ENCODE assay signal across 7 cellular contexts in genomic region chrY:3060671-3061070, GRCh38.
A peak's percentile ranks its signal among the peaks of the same experiment; 100 is the strongest.
DNase-seq lines count a peak whose midpoint lies in the region; FAIRE-seq and TF ChIP-seq lines count a peak whose summit lies in the region.
"Not testable (repeated sequence)": the region's sequence is repeated elsewhere in the genome, so short reads cannot be mapped to it uniquely, and the experiment has no call there.

No MANE protein-coding gene starts in this region.

- intact Hi-C loops in endothelial cell of umbilical vein (cut with micrococcal nuclease): not testable (repeated sequence)

- H2AFZ ChIP-seq in endothelial cell of umbilical vein (ENCODE audit: low read depth, low read length): not testable (repeated sequence)

- in situ Hi-C loops in KBM-7 (cut with MboI; ENCODE audit: low pct_unique_long_range_greater_than_20kb, low sequenced_read_pairs): not testable (repeated sequence)

- not testable (repeated sequence) for H3K23ac ChIP-seq in mesendoderm (ENCODE audit: low read length)

- not testable (repeated sequence) for H3K4ac ChIP-seq in mesendoderm (ENCODE audit: low read depth, low read length)

- H4K20me1 ChIP-seq in endothelial cell of umbilical vein (replicated peaks; ENCODE audit: control insufficient read depth, extremely low read depth, insufficient read depth, low read length): not testable (repeated sequence)

- no CpG with 5 or more reads among the region's 1 CpG for WGBS in mesendoderm (ENCODE audit: extremely low coverage, insufficient coverage, low lambda C conversion rate)

- not testable (repeated sequence) for H3K79me1 ChIP-seq in mesendoderm (ENCODE audit: low read length)

- POLR2A ChIA-PET in endothelial cell of umbilical vein (lab: Charles Lee): not testable (repeated sequence)

- not testable (repeated sequence) for H3K9me3 ChIP-seq in endothelial cell of umbilical vein (replicated peaks; ENCODE audit: control insufficient read depth, insufficient read depth, low read length)

- not testable (repeated sequence) for H3K27ac ChIP-seq in VCaP; endothelial cell of umbilical vein (ENCODE audit: insufficient read depth, low read depth, low read length); mesendoderm (ENCODE audit: low read depth, low read length)

- not testable (repeated sequence) for H4K5ac ChIP-seq in mesendoderm (ENCODE audit: low read length)

- not testable (repeated sequence) for H3K4me2 ChIP-seq in endothelial cell of umbilical vein (ENCODE audit: insufficient read depth, low read length); mesendoderm (ENCODE audit: low read length)

- TF ChIP-seq CTCF in D721Med (IDR thresholded peaks at IDR 0.05; ENCODE audit: insufficient read depth, missing control alignments) (peak; percentile 9), VCaP (conservative IDR thresholded peaks at IDR 0.05) (peak; percentile 32)
- not testable (repeated sequence) for TF ChIP-seq CTCF in endothelial cell of umbilical vein (IDR thresholded peaks at IDR 0.05; ENCODE audit: extremely low read depth in 1 of 2, insufficient read depth in 1 of 2, low read depth in 1 of 2, low read length in 2 of 2)

- not testable (repeated sequence) for H3K4me3 ChIP-seq in endothelial cell of umbilical vein (replicated peaks in 1 of 3; ENCODE audit: insufficient read depth in 1 of 3, low read depth in 1 of 3, low read length in 3 of 3); mesendoderm (ENCODE audit: low read length)

- DNase-seq in D721Med (ENCODE audit: insufficient read length, low spot score): not testable (repeated sequence)
- DNase-seq in KBM-7 (peak; percentile 15), NCI-H69 (lab: John Stamatoyannopoulos, UW) (peak; percentile 17), endothelial cell of umbilical vein (ENCODE audit: low read depth, low spot score) (peak; percentile 0), iPS DF 4.7 (ENCODE audit: extremely low read depth, low spot score) (peak; percentile 11), mesendoderm (peak; percentile 46)

- not testable (repeated sequence) for H3K18ac ChIP-seq in mesendoderm (ENCODE audit: low read length)

- not testable (repeated sequence) for H3K36me3 ChIP-seq in endothelial cell of umbilical vein (ENCODE audit: control insufficient read depth in 2 of 2, extremely low read depth in 1 of 2, insufficient read depth in 2 of 2, low read length in 2 of 2); mesendoderm (ENCODE audit: control insufficient read depth, insufficient read depth, low read length)

- not testable (repeated sequence) for H2BK5ac ChIP-seq in mesendoderm (ENCODE audit: low read length)

- H3K56ac ChIP-seq in mesendoderm (ENCODE audit: low read length): not testable (repeated sequence)

- not testable (repeated sequence) for H4K8ac ChIP-seq in mesendoderm (ENCODE audit: low read depth, low read length)

- dilution Hi-C loops in endothelial cell of umbilical vein (cut with MboI; ENCODE audit: extremely low pct_ligation_motif_present, low sequenced_read_pairs): not testable (repeated sequence)

- not testable (repeated sequence) for H3K79me2 ChIP-seq in endothelial cell of umbilical vein (ENCODE audit: control insufficient read depth, insufficient read depth, low read length); mesendoderm (ENCODE audit: control insufficient read depth, insufficient read depth, low read length)

- not testable (repeated sequence) for H2BK120ac ChIP-seq in mesendoderm (ENCODE audit: low read depth, low read length)

- H2AK5ac ChIP-seq in mesendoderm (ENCODE audit: low read length): not testable (repeated sequence)

- H2BK15ac ChIP-seq in mesendoderm (replicated peaks; ENCODE audit: low read depth): not testable (repeated sequence)

- FAIRE-seq in D721Med (lab: Jason Lieb, UNC); endothelial cell of umbilical vein (lab: Jason Lieb, UNC): not testable (repeated sequence)

- CTCF ChIA-PET in endothelial cell of umbilical vein (lab: Charles Lee): not testable (repeated sequence)

- H3K4me1 ChIP-seq in endothelial cell of umbilical vein (ENCODE audit: control insufficient read depth, extremely low read depth, insufficient read depth, low read length); mesendoderm (ENCODE audit: control insufficient read depth, low read depth, low read length): not testable (repeated sequence)

- not testable (repeated sequence) for H3K27me3 ChIP-seq in endothelial cell of umbilical vein (ENCODE audit: control insufficient read depth in 2 of 2, insufficient read depth in 2 of 2, low read length in 2 of 2); mesendoderm (ENCODE audit: insufficient read depth, low read length, poor library complexity)

- BruUV-seq in endothelial cell of umbilical vein (replicated peaks; lab: Mats Ljungman, UMichigan): not testable (repeated sequence)

- not testable (repeated sequence) for H3K9ac ChIP-seq in endothelial cell of umbilical vein (replicated peaks; ENCODE audit: extremely low read depth, insufficient read depth, low read length); mesendoderm (ENCODE audit: low read length)

- not testable (repeated sequence) for H3K9me1 ChIP-seq in endothelial cell of umbilical vein (replicated peaks; ENCODE audit: control insufficient read depth, extremely low read depth, insufficient read depth, low read length)

- TF ChIP-seq POLR2A in endothelial cell of umbilical vein (IDR thresholded peaks at IDR 0.05; ENCODE audit: low read depth, low read length): not testable (repeated sequence)
